In genomic region chr1:50967416-50968020, GRCh38 we compare ENCODE assay signal across 8 cellular contexts. TPM values are rescaled to one million over a fixed set of nuclear protein-coding genes. Genes with fewer than 3 reads are reported as not detected.
DNase-seq lines count a peak whose midpoint lies in the region; ATAC-seq, FAIRE-seq and TF ChIP-seq lines count a peak whose summit lies in the region.

No MANE protein-coding gene starts in this region.

- H3K27ac Mint-ChIP-seq in activated naive CD4-positive, alpha-beta T cell treated with anti-CD3 and anti-CD28 coated beads for 36 hours = no peak overlapping the region
- peak overlapping the region; percentile 95 for H3K27ac Mint-ChIP-seq in dendritic cell treated with granulocyte-macrophage colony-stimulating factor and Interleukin-4, amounts not matched to agents 40 ng/mL and 50 ng/mL, for 4 days
- peak overlapping the region; percentile 93 to 95 for H3K27ac Mint-ChIP-seq in natural killer cell treated with Interleukin-12 subunit alpha and Interleukin-12 subunit beta and Interleukin-15 and Interleukin-18, amount 100 ng/mL, for 72 hours

- H3K36me3 Mint-ChIP-seq in activated naive CD4-positive, alpha-beta T cell treated with anti-CD3 and anti-CD28 coated beads for 36 hours (ENCODE audit: low read depth) = no peaks in the 10 kb centered on the region
- peaks cover 21% of the 10 kb centered on the region for H3K36me3 Mint-ChIP-seq in dendritic cell treated with granulocyte-macrophage colony-stimulating factor and Interleukin-4, amounts not matched to agents 40 ng/mL and 50 ng/mL, for 4 days (ENCODE audit: low read depth)
- peaks cover 8% of the 10 kb centered on the region for H3K36me3 Mint-ChIP-seq in natural killer cell treated with Interleukin-12 subunit alpha and Interleukin-12 subunit beta and Interleukin-15 and Interleukin-18, amount 100 ng/mL, for 72 hours

- CTCF ChIA-PET in activated naive CD4-positive, alpha-beta T cell treated with anti-CD3 and anti-CD28 coated beads for 36 hours (lab: Charles Lee) = interaction anchor here (1.7 kb wide), 1 partner anchor 9 kb away, joined by 6 read pairs; no protein-coding TSS in a partner anchor

- peak overlapping the region; percentile 90 for H3K4me3 Mint-ChIP-seq in activated naive CD4-positive, alpha-beta T cell treated with anti-CD3 and anti-CD28 coated beads for 36 hours
- peak overlapping the region; percentile 96 for H3K4me3 Mint-ChIP-seq in dendritic cell treated with granulocyte-macrophage colony-stimulating factor and Interleukin-4, amounts not matched to agents 40 ng/mL and 50 ng/mL, for 4 days
- peak overlapping the region; percentile 99 for H3K4me3 Mint-ChIP-seq in natural killer cell treated with Interleukin-12 subunit alpha and Interleukin-12 subunit beta and Interleukin-15 and Interleukin-18, amount 100 ng/mL, for 72 hours

- TF ChIP-seq POLR2A in H54 (IDR thresholded peaks at IDR 0.05; ENCODE audit: low read depth, low read length) = no peak

- no peaks in the 10 kb centered on the region for H3K9me3 Mint-ChIP-seq in activated naive CD4-positive, alpha-beta T cell treated with anti-CD3 and anti-CD28 coated beads for 36 hours
- H3K9me3 Mint-ChIP-seq in dendritic cell treated with granulocyte-macrophage colony-stimulating factor and Interleukin-4, amounts not matched to agents 40 ng/mL and 50 ng/mL, for 4 days = no peaks in the 10 kb centered on the region
- no peaks in the 10 kb centered on the region for H3K9me3 Mint-ChIP-seq in natural killer cell treated with Interleukin-12 subunit alpha and Interleukin-12 subunit beta and Interleukin-15 and Interleukin-18, amount 100 ng/mL, for 72 hours

- FAIRE-seq in H54 (lab: Jason Lieb, UNC) = no peak

- intact Hi-C loops in activated naive CD4-positive, alpha-beta T cell treated with anti-CD3 and anti-CD28 coated beads for 36 hours (cut with micrococcal nuclease) = loop anchor here (1.0 to 5.0 kb wide), 9 partner anchors 7 to 1585 kb away; partner anchors contain the start of genes DMRTA2, EPS15, FAF1 and NRDC
- intact Hi-C loops in dendritic cell treated with granulocyte-macrophage colony-stimulating factor and Interleukin-4, amounts not matched to agents 40 ng/mL and 50 ng/mL, for 4 days (cut with micrococcal nuclease) = loop anchor here (1.0 to 2.0 kb wide), 2 partner anchors 7 to 37 kb away; partner anchors contain the start of gene FAF1

- H3K4me1 Mint-ChIP-seq in activated naive CD4-positive, alpha-beta T cell treated with anti-CD3 and anti-CD28 coated beads for 36 hours (ENCODE audit: low read depth) = peaks cover 21% of the 10 kb centered on the region
- peaks cover 26% of the 10 kb centered on the region for H3K4me1 Mint-ChIP-seq in dendritic cell treated with granulocyte-macrophage colony-stimulating factor and Interleukin-4, amounts not matched to agents 40 ng/mL and 50 ng/mL, for 4 days (ENCODE audit: low read depth)
- H3K4me1 Mint-ChIP-seq in natural killer cell treated with Interleukin-12 subunit alpha and Interleukin-12 subunit beta and Interleukin-15 and Interleukin-18, amount 100 ng/mL, for 72 hours (ENCODE audit: low read depth in 2 of 2) = peaks cover 19 to 31% of the 10 kb centered on the region in 2 donors

- no peak for DNase-seq in activated naive CD4-positive, alpha-beta T cell treated with anti-CD3 and anti-CD28 coated beads for 36 hours
- no peak for DNase-seq in activated naive CD4-positive, alpha-beta T cell (lab: John Stamatoyannopoulos, UW)
- DNase-seq in NCI-H748 treated with DMSO at 0.1 percent for 48 hours (lab: John Stamatoyannopoulos, UW) = peak; percentile 22
- DNase-seq in natural killer cell treated with Interleukin-12 subunit alpha and Interleukin-12 subunit beta and Interleukin-15 and Interleukin-18, amount 100 ng/mL, for 72 hours (ENCODE audit: low spot score) = no peak
- no peak for DNase-seq in H54 (ENCODE audit: insufficient read length, low spot score)
- DNase-seq in activated CD4-positive, alpha-beta T cell treated with anti-CD3 and anti-CD28 coated beads for 1 hour = no peak

- ATAC-seq in natural killer cell treated with Interleukin-12 subunit alpha and Interleukin-12 subunit beta and Interleukin-15 and Interleukin-18, amount 100 ng/mL, for 72 hours = no peak
- no peak for ATAC-seq in GM19351 (IDR thresholded peaks at IDR 0.05; ENCODE audit: unreplicated experiment)

- peaks cover 11% of the 10 kb centered on the region for H3K27me3 Mint-ChIP-seq in activated naive CD4-positive, alpha-beta T cell treated with anti-CD3 and anti-CD28 coated beads for 36 hours (ENCODE audit: low read depth)
- no peaks in the 10 kb centered on the region for H3K27me3 Mint-ChIP-seq in dendritic cell treated with granulocyte-macrophage colony-stimulating factor and Interleukin-4, amounts not matched to agents 40 ng/mL and 50 ng/mL, for 4 days
- no peaks in the 10 kb centered on the region for H3K27me3 Mint-ChIP-seq in natural killer cell treated with Interleukin-12 subunit alpha and Interleukin-12 subunit beta and Interleukin-15 and Interleukin-18, amount 100 ng/mL, for 72 hours

RNA-seq across cellular contexts. Expression of gene CDKN2C, which starts 2.5 kb away (rescaled TPM):
- total RNA-seq in activated naive CD4-positive, alpha-beta T cell treated with anti-CD3 and anti-CD28 coated beads for 36 hours = 10 to 100 TPM; 13.5 to 14.4 TPM
- total RNA-seq in natural killer cell treated with Interleukin-12 subunit alpha and Interleukin-12 subunit beta and Interleukin-15 and Interleukin-18, amount 100 ng/mL, for 72 hours = 10 to 100 TPM; 21.9 to 22.5 TPM

RNA-seq across cellular contexts. Expression of gene FAF1, which starts 7.5 kb away (rescaled TPM):
- 10 to 100 TPM; 87.9 to 90.1 TPM for total RNA-seq in activated naive CD4-positive, alpha-beta T cell treated with anti-CD3 and anti-CD28 coated beads for 36 hours
- total RNA-seq in natural killer cell treated with Interleukin-12 subunit alpha and Interleukin-12 subunit beta and Interleukin-15 and Interleukin-18, amount 100 ng/mL, for 72 hours = 10 to 100 TPM; 77.9 to 84.9 TPM
